Comparison of ENCODE assay signal across 2 cellular contexts in the genomic region with DNA sequence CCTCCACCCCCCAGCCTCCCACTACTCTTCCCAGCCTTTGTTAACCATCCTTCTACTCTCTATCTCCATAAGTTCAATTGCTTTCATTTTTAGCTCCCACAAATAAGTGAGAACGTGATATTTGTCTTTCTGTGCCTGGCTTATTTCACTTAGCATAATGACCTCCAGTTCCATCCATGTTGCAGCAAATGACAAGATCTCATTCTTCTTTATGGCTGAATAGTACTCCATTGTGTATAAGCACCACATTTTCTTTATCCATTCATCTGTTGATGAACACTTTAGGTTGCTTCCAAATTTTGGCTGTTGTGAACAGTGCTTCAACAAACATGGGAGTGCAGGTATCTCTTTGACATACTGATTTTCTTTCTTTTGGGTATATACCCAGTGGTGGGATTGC.
TF ChIP-seq lines count a peak whose summit lies in the region.

No MANE protein-coding gene starts in this region.

TF ChIP-seq in HEK293, 187 proteins besides CTCF, POLR2A, EP300 and RAD21:
- TF ChIP-seq, protein P1, sequence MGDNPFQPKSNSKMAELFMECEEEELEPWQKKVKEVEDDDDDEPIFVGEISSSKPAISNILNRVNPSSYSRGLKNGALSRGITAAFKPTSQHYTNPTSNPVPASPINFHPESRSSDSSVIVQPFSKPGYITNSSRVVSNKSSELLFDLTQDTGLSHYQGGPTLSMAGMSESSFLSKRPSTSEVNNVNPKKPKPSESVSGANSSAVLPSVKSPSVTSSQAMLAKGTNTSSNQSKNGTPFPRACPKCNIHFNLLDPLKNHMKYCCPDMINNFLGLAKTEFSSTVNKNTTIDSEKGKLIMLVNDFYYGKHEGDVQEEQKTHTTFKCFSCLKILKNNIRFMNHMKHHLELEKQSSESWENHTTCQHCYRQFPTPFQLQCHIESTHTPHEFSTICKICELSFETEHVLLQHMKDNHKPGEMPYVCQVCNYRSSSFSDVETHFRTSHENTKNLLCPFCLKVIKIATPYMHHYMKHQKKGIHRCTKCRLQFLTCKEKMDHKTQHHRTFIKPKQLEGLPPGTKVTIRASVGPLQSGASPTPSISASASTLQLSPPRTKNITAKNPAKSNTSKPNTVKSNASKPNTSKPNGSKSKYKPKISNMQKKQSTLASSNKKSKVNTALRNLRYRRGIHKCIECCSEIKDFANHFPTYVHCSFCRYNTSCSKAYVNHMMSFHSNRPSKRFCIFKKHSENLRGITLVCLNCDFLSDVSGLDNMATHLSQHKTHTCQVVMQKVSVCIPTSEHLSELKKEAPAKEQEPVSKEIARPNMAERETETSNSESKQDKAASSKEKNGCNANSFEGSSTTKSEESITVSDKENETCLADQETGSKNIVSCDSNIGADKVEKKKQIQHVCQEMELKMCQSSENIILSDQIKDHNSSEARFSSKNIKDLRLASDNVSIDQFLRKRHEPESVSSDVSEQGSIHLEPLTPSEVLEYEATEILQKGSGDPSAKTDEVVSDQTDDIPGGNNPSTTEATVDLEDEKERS (tag by site-specific recombination; IDR thresholded peaks at IDR 0.05), result peak; percentile 40; the same call in 1 of the 2 replicates
- peak; percentile 89 for TF ChIP-seq ZNF146 (tag by site-specific recombination; IDR thresholded peaks at IDR 0.05)

TF ChIP-seq in HepG2, 621 proteins besides CTCF, POLR2A, EP300 and RAD21:
- TF ChIP-seq HNRNPK (IDR thresholded peaks at IDR 0.05; ENCODE audit: low read depth, low read length, poor library complexity, severe bottlenecking), result peak; percentile 11
